Comparison of ENCODE assay signal across 8 cellular contexts in genomic region chr19:4455742-4456565, GRCh38. TPM values are rescaled to one million over a fixed set of nuclear protein-coding genes. Genes with fewer than 3 reads are reported as not detected.
DNase-seq lines count a peak whose midpoint lies in the region; ATAC-seq, FAIRE-seq and TF ChIP-seq lines count a peak whose summit lies in the region.

No MANE protein-coding gene starts in this region.

- peaks cover 18 to 21% of the 10 kb centered on the region in 2 donors for H3K4me1 Mint-ChIP-seq in effector memory CD8-positive, alpha-beta T cell (ENCODE audit: low read depth in 2 of 2)

- H3K27me3 Mint-ChIP-seq in effector memory CD8-positive, alpha-beta T cell: no peaks in the 10 kb centered on the region

- TF ChIP-seq CTCF in RWPE1 (conservative IDR thresholded peaks at IDR 0.05; ENCODE audit: low read depth): no peak

- peak overlapping the region; percentile 87 to 90 for H3K4me3 Mint-ChIP-seq in effector memory CD8-positive, alpha-beta T cell

- CTCF ChIA-PET in RWPE1 (lab: Yijun Ruan, JAX): no interaction called here

- TF ChIP-seq POLR2A in GM12892 (IDR thresholded peaks at IDR 0.05; ENCODE audit: low read depth, low read length): no peak

- ATAC-seq in effector memory CD8-positive, alpha-beta T cell (replicated peaks): no peak
- ATAC-seq in GM19452 (IDR thresholded peaks at IDR 0.05; ENCODE audit: unreplicated experiment): no peak
- ATAC-seq in HG03342 (IDR thresholded peaks at IDR 0.05; ENCODE audit: unreplicated experiment): no peak

- FAIRE-seq in GM12892 (lab: Jason Lieb, UNC): no peak

- peaks cover 0 to 26% of the 10 kb centered on the region in 2 donors for H3K4me1 ChIP-seq in muscle layer of duodenum (ENCODE audit: control insufficient read depth in 1 of 2, insufficient read depth in 2 of 2, low read length in 2 of 2)

- H3K9me3 Mint-ChIP-seq in effector memory CD8-positive, alpha-beta T cell: no peaks in the 10 kb centered on the region

- DNase-seq in A172 (ENCODE audit: low spot score): peak; percentile 67
- DNase-seq in GM12892 (ENCODE audit: insufficient read length): peak; percentile 32
- peak; percentile 66 for DNase-seq in RWPE1 (ENCODE audit: low spot score)
- DNase-seq in effector memory CD8-positive, alpha-beta T cell: no peak
- DNase-seq in middle frontal gyrus (ENCODE audit: extremely low spot score, low spot score): no peak

- peaks cover 10 to 34% of the 10 kb centered on the region in 2 donors for H3K36me3 ChIP-seq in muscle layer of duodenum (ENCODE audit: control insufficient read depth in 1 of 2, insufficient read depth in 2 of 2, low read length in 2 of 2)

- H3K36me3 Mint-ChIP-seq in effector memory CD8-positive, alpha-beta T cell (ENCODE audit: insufficient read depth): peaks cover 44% of the 10 kb centered on the region

- no peaks in the 10 kb centered on the region for H3K9me3 ChIP-seq in muscle layer of duodenum (ENCODE audit: control insufficient read depth in 1 of 2, low read length in 2 of 2)

- peak overlapping the region; percentile 68 to 74 for H3K4me3 ChIP-seq in muscle layer of duodenum (ENCODE audit: low read depth in 1 of 2, low read length in 2 of 2)

- peak overlapping the region; percentile 95 to 96 for H3K27ac Mint-ChIP-seq in effector memory CD8-positive, alpha-beta T cell

- POLR2A ChIA-PET in RWPE1 (lab: Yijun Ruan, JAX; ENCODE audit: low non-redundant PET): interaction anchor here (0.6 to 1.4 kb wide), 3 partner anchors 16 to 159 kb away, joined by 3 to 9 read pairs (median 6); partner anchors contain the start of gene HDGFL2

- no peaks in the 10 kb centered on the region for H3K27me3 ChIP-seq in muscle layer of duodenum (ENCODE audit: low read depth, low read length)

- H3K27ac ChIP-seq in RWPE1 (peak overlapping the region; percentile 100), muscle layer of duodenum (ENCODE audit: low read length) (peak overlapping the region; percentile 77)

RNA-seq across cellular contexts. Expression of gene UBXN6, which starts 1.6 kb away (rescaled TPM):
- total RNA-seq in A172 (2014; rRNA removed; shearing (Covaris generic)): 87.4 and 97.0 TPM in 2 replicates
- 16.7 TPM for polyA plus RNA-seq in GM12892 (2012; ENCODE audit: missing spikeins)

RNA-seq across cellular contexts. Expression of gene HDGFL2, which starts 16.1 kb away (rescaled TPM):
- total RNA-seq in A172 (2014; rRNA removed; shearing (Covaris generic)): 53.9 and 88.2 TPM in 2 replicates
- polyA plus RNA-seq in GM12892 (2012; ENCODE audit: missing spikeins): 15.9 TPM

RNA-seq across cellular contexts. Expression of gene CHAF1A, which starts 53.5 kb away (rescaled TPM):
- 37.8 and 52.7 TPM in 2 replicates for total RNA-seq in A172 (2014; rRNA removed; shearing (Covaris generic))
- polyA plus RNA-seq in GM12892 (2012; ENCODE audit: missing spikeins): 26.9 TPM

RNA-seq across cellular contexts. Expression of gene SH3GL1, which starts 55.6 kb away (rescaled TPM):
- 94.0 and 137 TPM in 2 replicates for total RNA-seq in A172 (2014; rRNA removed; shearing (Covaris generic))
- polyA plus RNA-seq in GM12892 (2012; ENCODE audit: missing spikeins): 20.0 TPM

Comparison
In these comparisons a context has a peak if more than half of its experiments do, and no peak if none do; other contexts are left out.
1. DNase-seq: peak in A172 (single experiment), GM12892 (single experiment) and RWPE1 (single experiment); none in effector memory CD8-positive, alpha-beta T cell (0 of 3) and middle frontal gyrus (single experiment).